ENCODE assay signal across 8 cellular contexts in the genomic region with DNA sequence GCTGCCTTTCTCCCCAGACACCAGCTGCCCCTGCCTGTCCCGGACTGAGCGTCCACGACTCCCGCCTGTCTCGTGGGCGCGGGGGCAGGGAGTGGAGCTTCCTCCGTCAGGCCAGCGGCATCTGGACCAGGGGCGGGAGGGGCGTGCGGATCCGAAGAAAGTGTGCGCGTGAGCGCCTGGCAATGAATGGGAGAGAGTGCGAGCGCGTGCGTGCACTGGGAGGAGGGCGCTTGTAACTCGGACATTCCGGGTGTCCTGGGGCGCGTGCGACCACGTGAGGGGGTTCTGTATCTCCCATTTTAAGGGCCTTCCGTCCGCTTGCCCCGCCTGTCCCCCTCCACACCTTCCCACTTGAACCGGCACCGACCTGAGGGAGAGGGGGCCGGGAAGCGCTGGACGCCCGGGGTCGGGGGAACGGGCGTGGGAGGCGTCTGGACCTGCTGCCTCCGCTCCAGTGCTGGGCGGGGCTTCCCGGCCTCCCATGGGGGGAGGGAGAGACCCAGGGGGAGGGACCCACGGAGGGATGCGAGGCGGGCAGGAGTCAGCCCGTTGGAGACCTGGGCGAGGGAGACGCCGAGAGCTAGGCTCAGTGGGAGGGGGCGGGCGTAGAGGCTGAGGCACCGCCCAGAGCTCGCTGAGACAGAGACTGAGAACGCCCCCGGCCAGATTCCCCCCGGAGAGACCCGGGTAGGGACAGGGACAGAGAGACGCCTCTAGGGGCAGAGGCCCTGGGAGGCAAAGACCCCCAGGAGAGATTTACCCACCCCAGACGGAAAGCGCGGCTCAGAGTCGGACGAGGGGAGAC. TPM values are rescaled to one million over a fixed set of nuclear protein-coding genes. Genes with fewer than 3 reads are reported as not detected.
DNase-seq lines count a peak whose midpoint lies in the region; ATAC-seq and TF ChIP-seq lines count a peak whose summit lies in the region.

A gene with protein sequence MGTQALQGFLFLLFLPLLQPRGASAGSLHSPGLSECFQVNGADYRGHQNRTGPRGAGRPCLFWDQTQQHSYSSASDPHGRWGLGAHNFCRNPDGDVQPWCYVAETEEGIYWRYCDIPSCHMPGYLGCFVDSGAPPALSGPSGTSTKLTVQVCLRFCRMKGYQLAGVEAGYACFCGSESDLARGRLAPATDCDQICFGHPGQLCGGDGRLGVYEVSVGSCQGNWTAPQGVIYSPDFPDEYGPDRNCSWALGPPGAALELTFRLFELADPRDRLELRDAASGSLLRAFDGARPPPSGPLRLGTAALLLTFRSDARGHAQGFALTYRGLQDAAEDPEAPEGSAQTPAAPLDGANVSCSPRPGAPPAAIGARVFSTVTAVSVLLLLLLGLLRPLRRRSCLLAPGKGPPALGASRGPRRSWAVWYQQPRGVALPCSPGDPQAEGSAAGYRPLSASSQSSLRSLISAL (plus strand): TSS at position 665 of the 805 bp plus-strand sequence. CDS start 246 bp downstream, outside the sequence.

- H3K27me3 ChIP-seq in SK-N-SH (ENCODE audit: insufficient read depth) (peaks cover 26% of the 10 kb centered on the region), neutrophil (peaks cover 72% of the 10 kb centered on the region)

- 2% methylated on average over 37 of the region's 64 CpGs for WGBS in SK-N-SH (ENCODE audit: low lambda C conversion rate)

- DNase-seq in ELF-1 (ENCODE audit: low read depth, low spot score), result peak; percentile 92
- peak; percentile 90 for DNase-seq in SK-N-SH
- DNase-seq in dermis blood vessel endothelial cell, result peak; percentile 20

- H3K9me2 ChIP-seq in SK-N-SH, result no peaks in the 10 kb centered on the region

- H3K9ac ChIP-seq in SK-N-SH, result no peak within 1 kb of the TSS; the same call in 1 of the 2 replicates

- peak within 1 kb of the TSS; percentile 96 for H3K4me2 ChIP-seq in SK-N-SH

- H3K36me3 ChIP-seq in SK-N-SH (replicated peaks in 1 of 2; ENCODE audit: control insufficient read depth in 1 of 2, insufficient read depth in 2 of 2, low read length in 1 of 2) (no peaks in the 10 kb centered on the region), neutrophil (no peaks in the 10 kb centered on the region)

- ATAC-seq in GM18519 (IDR thresholded peaks at IDR 0.05; ENCODE audit: low FRiP score, unreplicated experiment) (no peak), HG02610 (IDR thresholded peaks at IDR 0.05; ENCODE audit: unreplicated experiment) (no peak), HG03045 (IDR thresholded peaks at IDR 0.05; ENCODE audit: unreplicated experiment) (no peak)

- TF ChIP-seq EP300 in Ishikawa (IDR thresholded peaks at IDR 0.05; ENCODE audit: borderline replicate concordance) (no peak), SK-N-SH (IDR thresholded peaks at IDR 0.05; ENCODE audit: borderline replicate concordance in 1 of 2, low read depth in 1 of 2, low read length in 1 of 2) (no peak)

- H3F3A ChIP-seq in SK-N-SH (replicated peaks; ENCODE audit: insufficient read depth), result peaks cover 5% of the 10 kb centered on the region

- H3K4me1 ChIP-seq in SK-N-SH (ENCODE audit: control insufficient read depth in 1 of 2, insufficient read depth in 2 of 2, low read depth in 1 of 2, low read length in 1 of 2) (peaks cover 0 to 20% of the 10 kb centered on the region in 2 experiments; a peak in 1 of 4 replicates), neutrophil (ENCODE audit: control insufficient read depth in 1 of 2, insufficient read depth in 1 of 2, low read depth in 1 of 2, low read length in 1 of 2) (peaks cover 65 to 67% of the 10 kb centered on the region in 2 experiments)

- H3K4me3 ChIP-seq in SK-N-SH (ENCODE audit: low read depth in 2 of 2, low read length in 1 of 2) (peak within 1 kb of the TSS; percentile 50 to 61), neutrophil (ENCODE audit: low read depth in 1 of 2, low read length in 1 of 2) (peak within 1 kb of the TSS; percentile 42 to 61)

- TF ChIP-seq RAD21 in Ishikawa (IDR thresholded peaks at IDR 0.05; ENCODE audit: low read depth), result no peak
- TF ChIP-seq RAD21 in SK-N-SH (IDR thresholded peaks at IDR 0.05; ENCODE audit: low read length), result no peak

- CTCF ChIA-PET in SK-N-SH (lab: Yijun Ruan, JAX), result interaction anchor here (0.9 to 3.6 kb wide), 11 partner anchors 8 to 55 kb away, joined by 3 to 25 read pairs (median 4); partner anchors contain the start of gene FLYWCH1

- H3K9me3 ChIP-seq in SK-N-SH, result no peaks in the 10 kb centered on the region
- no peaks in the 10 kb centered on the region for H3K9me3 ChIP-seq in neutrophil

- H3K27ac ChIP-seq in SK-N-SH (ENCODE audit: low read depth in 2 of 2, low read length in 1 of 2), result peak within 1 kb of the TSS in 1 of 2 experiments; percentile 34; a peak in 1 of 4 replicates
- peak within 1 kb of the TSS; percentile 56 for H3K27ac ChIP-seq in neutrophil

- peak within 1 kb of the TSS; percentile 68; the same call in 1 of the 2 replicates for H2AFZ ChIP-seq in SK-N-SH (ENCODE audit: low read depth)

- H3K79me2 ChIP-seq in SK-N-SH (ENCODE audit: insufficient read depth), result no peaks in the 10 kb centered on the region

- TF ChIP-seq CTCF in SK-N-SH (IDR thresholded peaks at IDR 0.05) (0 out of 2 replicates have a peak, but pooled peaks have one; percentile 10), neutrophil (IDR thresholded peaks at IDR 0.05) (no peak)

- POLR2A ChIA-PET in SK-N-SH (lab: Yijun Ruan, JAX), result no interaction called here

- no peaks in the 10 kb centered on the region; the same call in 1 of the 2 replicates for H4K20me1 ChIP-seq in SK-N-SH (ENCODE audit: insufficient read depth)

TF ChIP-seq in Ishikawa, 13 proteins besides CTCF, POLR2A, EP300 and RAD21 (continues in another document):
- TF ChIP-seq REST (IDR thresholded peaks at IDR 0.05; ENCODE audit: low read depth) (no peak), TAF1 (IDR thresholded peaks at IDR 0.05; ENCODE audit: low read depth) (no peak; the same call in 1 of the 2 replicates), EGR1 (IDR thresholded peaks at IDR 0.05) (peak; percentile 56), ZBTB7A (IDR thresholded peaks at IDR 0.05; ENCODE audit: low read depth) (peak; percentile 79; the same call in 1 of the 2 replicates)

TF ChIP-seq in SK-N-SH, 30 proteins besides CTCF, POLR2A, EP300 and RAD21:
- 0 out of 2 replicates have a peak, but pooled peaks have one; percentile 10 for TF ChIP-seq NRF1 (IDR thresholded peaks at IDR 0.05; ENCODE audit: low read depth, low read length)
- TF ChIP-seq CHD2 (IDR thresholded peaks at IDR 0.05; ENCODE audit: low read length, partially characterized antibody), result no peak
- TF ChIP-seq RCOR1 (IDR thresholded peaks at IDR 0.05; ENCODE audit: low read length), result no peak
- no peak for TF ChIP-seq TAF1 (IDR thresholded peaks at IDR 0.05; ENCODE audit: borderline replicate concordance, low read depth, low read length)
- no peak for TF ChIP-seq TCF12 (IDR thresholded peaks at IDR 0.05)
- TF ChIP-seq, protein P1, sequence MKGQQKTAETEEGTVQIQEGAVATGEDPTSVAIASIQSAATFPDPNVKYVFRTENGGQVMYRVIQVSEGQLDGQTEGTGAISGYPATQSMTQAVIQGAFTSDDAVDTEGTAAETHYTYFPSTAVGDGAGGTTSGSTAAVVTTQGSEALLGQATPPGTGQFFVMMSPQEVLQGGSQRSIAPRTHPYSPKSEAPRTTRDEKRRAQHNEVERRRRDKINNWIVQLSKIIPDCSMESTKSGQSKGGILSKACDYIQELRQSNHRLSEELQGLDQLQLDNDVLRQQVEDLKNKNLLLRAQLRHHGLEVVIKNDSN (IDR thresholded peaks at IDR 0.05; ENCODE audit: borderline replicate concordance, low read depth), result peak; percentile 34; the same call in 1 of the 2 replicates
- TF ChIP-seq ZBTB33 (IDR thresholded peaks at IDR 0.05; ENCODE audit: borderline replicate concordance, low read depth), result no peak
- peak; percentile 86 for TF ChIP-seq MXI1 (IDR thresholded peaks at IDR 0.05; ENCODE audit: low read depth, low read length)

RNA-seq across cellular contexts. Expression of the gene that starts here (rescaled TPM):
- polyA plus RNA-seq in SK-N-SH (2012; rRNA removed), result 0.24 and 0.77 TPM in 2 replicates
- 0.28 and 0.46 TPM in 2 replicates for polyA plus RNA-seq in SK-N-SH (2012; cell fraction: cytosol; rRNA removed)
- 1.7 and 2.9 TPM in 2 replicates for polyA plus RNA-seq in SK-N-SH (2012; cell fraction: nucleus; rRNA removed)
- total RNA-seq in dermis blood vessel endothelial cell, result not detected in 2 replicates

Comparison
In these comparisons a context has a peak if more than half of its experiments do, and no peak if none do; other contexts are left out.
1. Peak in DNase-seq in dermis blood vessel endothelial cell; RNA of the gene not detected or under 1 TPM.
2. DNase-seq: peak in every context shown above with its lines; median percentile 92 in ELF-1; 90 in SK-N-SH; 20 in dermis blood vessel endothelial cell.